10 cellular contexts compared by ENCODE assay signal in the genomic region with DNA sequence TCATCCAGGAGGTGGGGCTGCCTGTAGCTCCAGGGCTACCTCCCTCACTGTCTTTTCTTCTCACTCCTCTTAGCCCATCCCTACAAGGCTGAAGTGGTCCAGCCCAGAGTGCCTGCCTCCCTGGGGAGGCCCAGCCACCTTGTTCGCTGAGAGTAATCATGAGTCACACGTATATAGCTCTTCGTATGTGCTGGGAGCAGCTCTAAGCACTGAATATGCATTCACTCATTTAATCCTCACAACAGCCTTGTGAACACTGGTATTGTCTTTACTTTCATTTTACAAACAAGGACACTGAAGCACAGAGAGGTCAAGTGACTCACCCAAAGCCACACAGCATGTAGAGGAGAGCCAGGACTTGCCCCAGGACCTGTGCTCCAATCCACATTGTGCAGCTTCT. TPM values are rescaled to one million over a fixed set of nuclear protein-coding genes. Genes with fewer than 3 reads are reported as not detected.
DNase-seq lines count a peak whose midpoint lies in the region; ATAC-seq, FAIRE-seq and TF ChIP-seq lines count a peak whose summit lies in the region.
"Had no signal": no experiment of that assay in that cellular context is flagged by ENCODE, and none has a peak within 500 bp of the region (broad histone marks: within the 10 kb centered on the region; RNA-seq: fewer than 3 reads in every experiment).

No MANE protein-coding gene starts in this region.

- H3K4me1 Mint-ChIP-seq in astrocyte (ENCODE audit: low read depth, unreplicated experiment) = peaks cover 14% of the 10 kb centered on the region

- H3K79me2 ChIP-seq in astrocyte (ENCODE audit: insufficient read depth, low read length) = no peaks in the 10 kb centered on the region

- peak overlapping the region; percentile 57 for H3K4me2 ChIP-seq in astrocyte (ENCODE audit: low read length)
- H3K4me2 ChIP-seq in skeletal muscle satellite cell (ENCODE audit: low read length) = peak overlapping the region; percentile 46

- FAIRE-seq in H54 (lab: Jason Lieb, UNC) = peak; percentile 89
- FAIRE-seq in RCC 7860 (lab: Jason Lieb, UNC) = no peak
- no peak for FAIRE-seq in astrocyte (lab: Jason Lieb, UNC)
- no peak for FAIRE-seq in D721Med (lab: Jason Lieb, UNC)
- FAIRE-seq: colon had no signal

- H3K4me1 ChIP-seq in astrocyte (ENCODE audit: insufficient read depth, low read length) = peaks cover 10% of the 10 kb centered on the region
- peaks cover 7% of the 10 kb centered on the region for H3K4me1 ChIP-seq in skeletal muscle satellite cell (ENCODE audit: control insufficient read depth, insufficient read depth, low read length)

- no peak for TF ChIP-seq POLR2A in H54 (IDR thresholded peaks at IDR 0.05; ENCODE audit: low read depth, low read length)

- no peaks in the 10 kb centered on the region for H3K36me3 ChIP-seq in astrocyte (ENCODE audit: insufficient read depth, low read length)
- no peaks in the 10 kb centered on the region for H3K36me3 ChIP-seq in skeletal muscle satellite cell (ENCODE audit: insufficient read depth, low read length)

- no peak overlapping the region for H3K9ac ChIP-seq in astrocyte (ENCODE audit: low read length)
- no peak overlapping the region for H3K9ac ChIP-seq in skeletal muscle satellite cell (ENCODE audit: low read depth, low read length)

- H3K4me3 ChIP-seq in astrocyte (ENCODE audit: insufficient read depth, low read depth, low read length) (no peak overlapping the region), skeletal muscle satellite cell (ENCODE audit: low read length) (no peak overlapping the region)

- H3K9me3 ChIP-seq in astrocyte (ENCODE audit: insufficient read depth, low read depth, low read length) = peaks cover 2% of the 10 kb centered on the region
- no peaks in the 10 kb centered on the region for H3K9me3 ChIP-seq in skeletal muscle satellite cell (replicated peaks; ENCODE audit: low read length)

- H3K27ac Mint-ChIP-seq in astrocyte (ENCODE audit: unreplicated experiment) = peak overlapping the region; percentile 56

- no peak overlapping the region for H3K27ac ChIP-seq in astrocyte (ENCODE audit: low read depth, low read length)

- peaks cover 60% of the 10 kb centered on the region for H3K27me3 Mint-ChIP-seq in astrocyte (ENCODE audit: low read depth, unreplicated experiment)

- no peak overlapping the region for H2AFZ ChIP-seq in astrocyte (ENCODE audit: low read depth, low read length)

- peaks cover 4% of the 10 kb centered on the region for H3K9me3 Mint-ChIP-seq in astrocyte (ENCODE audit: unreplicated experiment)
- H3K9me3 Mint-ChIP-seq: H9 had no signal

- no peak for ATAC-seq in HG02588 (IDR thresholded peaks at IDR 0.05; ENCODE audit: unreplicated experiment)

- H3K4me3 Mint-ChIP-seq in astrocyte (ENCODE audit: unreplicated experiment) = no peak overlapping the region

- peaks cover 26% of the 10 kb centered on the region for H3K27me3 ChIP-seq in astrocyte (ENCODE audit: insufficient read depth, low read length)
- peaks cover 92% of the 10 kb centered on the region for H3K27me3 ChIP-seq in skeletal muscle satellite cell (ENCODE audit: control insufficient read depth, insufficient read depth, low read length)

- DNase-seq in H54 (ENCODE audit: insufficient read length, low spot score) = peak; percentile 82
- DNase-seq in RCC 7860 (ENCODE audit: low spot score) = peak; percentile 75
- DNase-seq in astrocyte (ENCODE audit: low read depth) = peak; percentile 44
- DNase-seq in dermis blood vessel endothelial cell = no peak
- DNase-seq in retina = no peak
- no peak for DNase-seq in D721Med (ENCODE audit: insufficient read length, low spot score)
- DNase-seq: H9 had no signal

- TF ChIP-seq CTCF in astrocyte (IDR thresholded peaks at IDR 0.05; ENCODE audit: insufficient read depth, low read depth, low read length) (no peak), D721Med (IDR thresholded peaks at IDR 0.05; ENCODE audit: insufficient read depth, missing control alignments) (no peak)

- no peaks in the 10 kb centered on the region for H3K36me3 Mint-ChIP-seq in astrocyte (ENCODE audit: low read depth, unreplicated experiment)

- H4K20me1 ChIP-seq in astrocyte (ENCODE audit: insufficient read depth, low read length) = no peaks in the 10 kb centered on the region

RNA-seq across cellular contexts. Expression of a gene that starts 14.7 kb away (rescaled TPM):
- total RNA-seq in astrocyte (24.0 and 31.9 TPM in 2 replicates), dermis blood vessel endothelial cell (24.5 and 35.7 TPM in 2 replicates)
- 31.5 and 32.7 TPM in 2 replicates for total RNA-seq in skeletal muscle satellite cell (2012; rRNA removed)

Comparison
In these comparisons a context has a peak if more than half of its experiments do, and no peak if none do; other contexts are left out.
1. DNase-seq: peak in H54 (single experiment), RCC 7860 (single experiment) and astrocyte (single experiment); none in dermis blood vessel endothelial cell (single experiment), retina (single experiment) and D721Med (single experiment).